Comparison of ENCODE assay signal across 8 cellular contexts in genomic region chr1:204453141-204453772, GRCh38. TPM values are rescaled to one million over a fixed set of nuclear protein-coding genes. Genes with fewer than 3 reads are reported as not detected.
A peak's percentile ranks its signal among the peaks of the same experiment; 100 is the strongest.
DNase-seq lines count a peak whose midpoint lies in the region; ATAC-seq, FAIRE-seq and TF ChIP-seq lines count a peak whose summit lies in the region.

No MANE protein-coding gene starts in this region.

- H2AFZ ChIP-seq in H9 (ENCODE audit: low read length), result no peak overlapping the region
- H2AFZ ChIP-seq in K562 (ENCODE audit: low read depth, low read length), result no peak overlapping the region

- no peak overlapping the region for H4K5ac ChIP-seq in H9 (ENCODE audit: insufficient read length, low read depth, low read length)

- TF ChIP-seq POLR2A in K562 (conservative IDR thresholded peaks at IDR 0.05) (no peak), GM18505 (IDR thresholded peaks at IDR 0.05; ENCODE audit: borderline replicate concordance, extremely low read depth, insufficient read depth, insufficient read length) (no peak)

- H3K79me2 ChIP-seq in H9 (ENCODE audit: insufficient read depth, low read length) (no peaks in the 10 kb centered on the region), K562 (ENCODE audit: control insufficient read depth, insufficient read depth, low read length) (no peaks in the 10 kb centered on the region)

- H3K18ac ChIP-seq in H9 (ENCODE audit: insufficient read length, low read depth, low read length), result no peak overlapping the region

- no TSS peak for BruUV-seq in K562 (replicated peaks; lab: Mats Ljungman, UMichigan)

- no peak overlapping the region for H2AK5ac ChIP-seq in H9 (ENCODE audit: insufficient read length, low read length)

- WGBS in H9 (ENCODE audit: extremely low coverage, insufficient read length, low lambda C conversion rate), result no CpG with 5 or more reads among the region's 8 CpGs
- WGBS in K562 (ENCODE audit: insufficient coverage, low coverage, missing lambda C conversion rate), result 12% methylated on average over 8 of the region's 8 CpGs

- TF ChIP-seq RAD21 in K562 (CRISPR knock-in tag; conservative IDR thresholded peaks at IDR 0.05 in 1 of 2, IDR thresholded peaks at IDR 0.05 in 1 of 2), result no peak

- H3K14ac ChIP-seq in H9 (ENCODE audit: insufficient read depth, low read length), result no peak overlapping the region

- H3K27ac ChIP-seq in H9 (ENCODE audit: insufficient read length, low read depth, low read length) (no peak overlapping the region), K562 (ENCODE audit: extremely low read depth, low read depth, low read length) (no peak overlapping the region)

- H4K8ac ChIP-seq in H9 (replicated peaks; ENCODE audit: insufficient read length, low read depth, low read length), result no peak overlapping the region

- in situ Hi-C loops in K562 (cut with MboI), result no loop called here

- H2BK5ac ChIP-seq in H9 (ENCODE audit: insufficient read length, low read length), result no peak overlapping the region

- peak; percentile 92 to 99 (median 94) for ATAC-seq in T-cell (replicated peaks in 1 of 4)
- no peak for ATAC-seq in K562
- no peak for ATAC-seq in GM18505 (IDR thresholded peaks at IDR 0.05; ENCODE audit: unreplicated experiment)

- DNase-seq in GM10266 (ENCODE audit: extremely low spot score) (peak; percentile 78), H9 (peak; percentile 47), T-cell (peak; percentile 19 to 92 (median 82)), K562 (ENCODE audit: extremely low read depth in 1 of 4, low spot score in 3 of 4) (no peak), NCI-H345 (lab: John Stamatoyannopoulos, UW) (no peak), KG1 (lab: John Stamatoyannopoulos, UW) (no peak)
- DNase-seq in stimulated activated CD8-positive, alpha-beta memory T cell treated with anti-CD3 and anti-CD28 coated beads, Interleukin-12 subunit alpha, Interleukin-12 subunit beta, amount 100 ng/mL, for 24 hours (ENCODE audit: extremely low read depth), result peak; percentile 35

- H3K27ac Mint-ChIP-seq in H9 (peak overlapping the region in 1 of 3 experiments; percentile 54; a peak in 1 of 7 replicates), T-cell (peak overlapping the region; percentile 95 to 97)

- H3K9me3 Mint-ChIP-seq in H9 (no peaks in the 10 kb centered on the region), T-cell (no peaks in the 10 kb centered on the region)

- peak; percentile 48 for FAIRE-seq in K562 (lab: Jason Lieb, UNC)

- H3K4me1 Mint-ChIP-seq in H9, result peaks cover 55 to 60% of the 10 kb centered on the region in 2 experiments
- H3K4me1 Mint-ChIP-seq in T-cell, result peaks cover 32 to 48% (median 35%) of the 10 kb centered on the region in 3 donors

- H3K4me1 ChIP-seq in H9 (ENCODE audit: insufficient read depth, low read length) (peaks cover 8% of the 10 kb centered on the region; the same call in 1 of the 2 replicates), K562 (replicated peaks in 1 of 2; ENCODE audit: control insufficient read depth in 2 of 2, insufficient read depth in 2 of 2, low read length in 2 of 2) (peaks cover 0 to 4% of the 10 kb centered on the region in 2 experiments; a peak in 1 of 5 replicates)

- H3K27me3 Mint-ChIP-seq in H9 (ENCODE audit: low read depth), result no peaks in the 10 kb centered on the region
- H3K27me3 Mint-ChIP-seq in T-cell, result no peaks in the 10 kb centered on the region

- no peak for TF ChIP-seq EP300 in K562 (IDR thresholded peaks at IDR 0.05; ENCODE audit: low read length)

- no peak overlapping the region for H3K56ac ChIP-seq in H9 (ENCODE audit: insufficient read length, low read depth, low read length)

- H3K27me3 ChIP-seq in H9 (ENCODE audit: insufficient read depth, low read length) (no peaks in the 10 kb centered on the region), K562 (ENCODE audit: control insufficient read depth in 2 of 2, insufficient read depth in 2 of 2, low read length in 2 of 2) (peaks cover 40 to 60% of the 10 kb centered on the region in 2 experiments)

- H3K4me3 ChIP-seq in K562, result no peak overlapping the region

- CTCF ChIA-PET in T-cell (lab: Charles Lee) (interaction anchor here (0.7 to 1.6 kb wide), 9 partner anchors 26 to 472 kb away, joined by 3 to 12 read pairs (median 3); no protein-coding TSS in a partner anchor), K562 (lab: Yijun Ruan, JAX; ENCODE audit: low intra/inter-chr PET ratio) (no interaction called here)

- no peak overlapping the region for H4K91ac ChIP-seq in H9 (ENCODE audit: insufficient read length, low read depth, low read length)

- no peaks in the 10 kb centered on the region for H3K9me1 ChIP-seq in K562 (ENCODE audit: control insufficient read depth, insufficient read depth, low read length)

- intact Hi-C loops in K562 (cut with micrococcal nuclease), result no loop called here

- TF ChIP-seq CTCF in GM10266 (IDR thresholded peaks at IDR 0.05; ENCODE audit: control insufficient read depth, insufficient read depth, low read depth, missing control alignments) (no peak), H9 (conservative IDR thresholded peaks at IDR 0.05) (no peak), K562 (IDR thresholded peaks at IDR 0.05 in 2 of 3, conservative IDR thresholded peaks at IDR 0.05 in 1 of 3; ENCODE audit: insufficient read depth in 2 of 3, low read depth in 1 of 3, low read length in 3 of 3) (no peak)

- no peak overlapping the region for H3K23ac ChIP-seq in H9 (ENCODE audit: insufficient read length, low read depth, low read length)

- no peak overlapping the region for H3T11ph ChIP-seq in H9 (ENCODE audit: low read length)

- no peaks in the 10 kb centered on the region for H3K36me3 ChIP-seq in K562 (ENCODE audit: control insufficient read depth, insufficient read depth, low read length)

- H3K4ac ChIP-seq in H9 (ENCODE audit: low read depth, low read length), result no peak overlapping the region

- no peak overlapping the region for H2BK120ac ChIP-seq in H9 (ENCODE audit: low read depth, low read length, poor library complexity, severe bottlenecking)

- no peak overlapping the region for H2BK15ac ChIP-seq in H9 (ENCODE audit: low read depth, low read length)

- H3K9ac ChIP-seq in H9 (ENCODE audit: extremely low read depth, insufficient read length, low read length), result no peak overlapping the region
- H3K9ac ChIP-seq in K562 (ENCODE audit: insufficient read depth in 1 of 2, low read depth in 2 of 2, low read length in 2 of 2), result no peak overlapping the region

- no peaks in the 10 kb centered on the region for H3K23me2 ChIP-seq in H9 (ENCODE audit: insufficient read length, low read depth, low read length, poor library complexity, severe bottlenecking)

- H3K36me3 Mint-ChIP-seq in H9 (ENCODE audit: insufficient read depth in 1 of 3, low read depth in 3 of 3) (peaks cover 6 to 12% (median 9%) of the 10 kb centered on the region in 3 experiments), T-cell (peaks cover 32% of the 10 kb centered on the region)

- H2BK20ac ChIP-seq in H9 (ENCODE audit: low read depth, low read length, poor library complexity, severe bottlenecking), result no peak overlapping the region

- no peaks in the 10 kb centered on the region for H3K79me1 ChIP-seq in H9 (ENCODE audit: insufficient read depth, low read depth, low read length, poor library complexity, severe bottlenecking)

- H3K9me3 ChIP-seq in H9 (ENCODE audit: control insufficient read depth, low read depth, low read length), result no peaks in the 10 kb centered on the region
- H3K9me3 ChIP-seq in K562 (replicated peaks; ENCODE audit: control insufficient read depth, insufficient read depth, low read depth, low read length), result no peaks in the 10 kb centered on the region

- no peaks in the 10 kb centered on the region for H4K20me1 ChIP-seq in H9 (ENCODE audit: control insufficient read depth, insufficient read depth, insufficient read length)
- H4K20me1 ChIP-seq in K562 (replicated peaks; ENCODE audit: control insufficient read depth, insufficient read depth, low read length), result 0 out of 2 replicates have a peak, but pooled peaks cover 3% of the 10 kb centered on the region

- no peak overlapping the region for H2BK12ac ChIP-seq in H9 (ENCODE audit: insufficient read length, low read depth, low read length)

- H3K4me2 ChIP-seq in H9 (ENCODE audit: insufficient read depth, insufficient read length, low read length) (no peak overlapping the region), K562 (ENCODE audit: insufficient read depth, low read length) (no peak overlapping the region)

- POLR2A ChIA-PET in T-cell (lab: Charles Lee) (no interaction called here), K562 (lab: Yijun Ruan, JAX) (interaction anchor here (0.9 to 1.4 kb wide), 4 partner anchors 10 to 25 kb away, joined by 3 to 5 read pairs (median 4); no protein-coding TSS in a partner anchor)

- H3K4me3 Mint-ChIP-seq in H9 (peak overlapping the region in 1 of 2 experiments; percentile 24; a peak in 1 of 5 replicates), T-cell (peak overlapping the region; percentile 59 to 63 (median 60))

RNA-seq across cellular contexts. Expression of gene PIK3C2B, which starts 41.3 kb away (rescaled TPM):
- total RNA-seq in H9 (2021) (13.1 and 13.2 TPM in 2 replicates), T-cell (10 to 100 TPM; 33.4 to 44.1 (median 36.0) TPM), K562 (2014; rRNA removed) (0.95 and 1.6 TPM in 2 replicates), K562 (2014; rRNA removed; fragmentation: Illumina TruSeq; extraction: Trizol) (0.61 and 0.62 TPM in 2 replicates), K562 (2015; rRNA removed; fragmentation: Illumina TruSeq; extraction: Trizol) (0.34 and 0.72 TPM in 2 replicates), K562 (2021) (1.8 and 2.9 TPM in 2 replicates)
- 1.7 and 12.0 TPM in 2 replicates for total RNA-seq in K562 (2011; cell fraction: chromatin; rRNA removed; ENCODE audit: low replicate concordance)
- total RNA-seq in K562 (2011; cell fraction: nucleolus; rRNA removed), result 2.2 and 6.7 TPM in 2 replicates
- 2.1 and 2.4 TPM in 2 replicates for total RNA-seq in K562 (2011; cell fraction: nucleoplasm; rRNA removed)
- polyA plus RNA-seq in K562 (2011; rRNA removed) (1.1 and 4.0 TPM in 2 replicates), K562 (2014; fragmentation: Illumina TruSeq; extraction: Trizol) (0.55 and 0.82 TPM in 2 replicates), K562 (2014; fragmentation: Nextera tagmentation; extraction: Ambion mirVana) (under 1 TPM; 0.10 to 0.27 TPM), K562 (2014; rRNA removed) (0.27 and 0.65 TPM in 2 replicates)
- polyA plus RNA-seq in K562 (2011; cell fraction: cytosol; rRNA removed), result 2.0 and 3.0 TPM in 2 replicates
- polyA plus RNA-seq in K562 (2011; cell fraction: nucleus; rRNA removed), result 3.8 and 3.9 TPM in 2 replicates
- polyA plus RNA-seq in K562 (2012), result 1.4 and 2.8 TPM in 2 replicates
- 3.3 and 3.9 TPM in 2 replicates for polyA minus RNA-seq in K562 (2011; rRNA and poly(A)+ RNA removed)
- 2.7 and 7.7 TPM in 2 replicates for polyA minus RNA-seq in K562 (2011; cell fraction: cytosol; rRNA and poly(A)+ RNA removed)
- polyA minus RNA-seq in K562 (2011; cell fraction: nucleus; rRNA and poly(A)+ RNA removed), result 3.1 and 6.1 TPM in 2 replicates

RNA-seq across cellular contexts. Expression of gene PPP1R15B, which starts 41.6 kb away (rescaled TPM):
- total RNA-seq in H9 (2021) (44.6 and 45.9 TPM in 2 replicates), T-cell (100 to 1,000 TPM in 2 of 5 donors, 10 to 100 TPM in 3; 67.9 to 151 (median 70.6) TPM), K562 (2014; rRNA removed) (30.8 and 32.3 TPM in 2 replicates), K562 (2014; rRNA removed; fragmentation: Illumina TruSeq; extraction: Trizol) (42.2 and 45.5 TPM in 2 replicates), K562 (2015; rRNA removed; fragmentation: Illumina TruSeq; extraction: Trizol) (30.6 and 32.4 TPM in 2 replicates), K562 (2021) (46.5 and 48.1 TPM in 2 replicates)
- 89.5 and 106 TPM in 2 replicates for total RNA-seq in K562 (2011; cell fraction: chromatin; rRNA removed; ENCODE audit: low replicate concordance)
- total RNA-seq in K562 (2011; cell fraction: nucleolus; rRNA removed), result 92.1 and 92.6 TPM in 2 replicates
- 106 and 121 TPM in 2 replicates for total RNA-seq in K562 (2011; cell fraction: nucleoplasm; rRNA removed)
- polyA plus RNA-seq in K562 (2011; rRNA removed) (24.6 and 27.0 TPM in 2 replicates), K562 (2014; fragmentation: Illumina TruSeq; extraction: Trizol) (34.2 and 36.5 TPM in 2 replicates), K562 (2014; fragmentation: Nextera tagmentation; extraction: Ambion mirVana) (10 to 100 TPM; 17.0 to 24.7 TPM), K562 (2014; rRNA removed) (26.9 and 27.2 TPM in 2 replicates)
- 19.2 and 23.1 TPM in 2 replicates for polyA plus RNA-seq in K562 (2011; cell fraction: cytosol; rRNA removed)
- polyA plus RNA-seq in K562 (2011; cell fraction: nucleus; rRNA removed), result 18.4 and 20.5 TPM in 2 replicates
- 15.8 and 22.5 TPM in 2 replicates for polyA plus RNA-seq in K562 (2012)
- polyA minus RNA-seq in K562 (2011; rRNA and poly(A)+ RNA removed), result 47.0 and 63.2 TPM in 2 replicates
- polyA minus RNA-seq in K562 (2011; cell fraction: cytosol; rRNA and poly(A)+ RNA removed), result 38.7 and 39.2 TPM in 2 replicates
- 36.5 and 72.2 TPM in 2 replicates for polyA minus RNA-seq in K562 (2011; cell fraction: nucleus; rRNA and poly(A)+ RNA removed)

Comparison
In these comparisons a context has a peak if more than half of its experiments do, and no peak if none do; other contexts are left out.
1. DNase-seq: peak in GM10266 (single experiment), H9 (single experiment), T-cell (34 of 34) and stimulated activated CD8-positive, alpha-beta memory T cell treated with anti-CD3 and anti-CD28 coated beads, Interleukin-12 subunit alpha, Interleukin-12 subunit beta, amount 100 ng/mL, for 24 hours (single experiment); none in K562 (0 of 4), NCI-H345 (single experiment) and KG1 (single experiment).
2. ATAC-seq: peak in T-cell (4 of 4); none in K562 (single experiment) and GM18505 (single experiment).